Comparison of ENCODE assay signal across 2 cellular contexts in genomic region chr14:50944647-50945413, GRCh38.
TF ChIP-seq lines count a peak whose summit lies in the region.

No MANE protein-coding gene starts in this region.

TF ChIP-seq in HEK293, 187 proteins besides CTCF, POLR2A, EP300 and RAD21 (continues in another document):
- TF ChIP-seq, protein P1, sequence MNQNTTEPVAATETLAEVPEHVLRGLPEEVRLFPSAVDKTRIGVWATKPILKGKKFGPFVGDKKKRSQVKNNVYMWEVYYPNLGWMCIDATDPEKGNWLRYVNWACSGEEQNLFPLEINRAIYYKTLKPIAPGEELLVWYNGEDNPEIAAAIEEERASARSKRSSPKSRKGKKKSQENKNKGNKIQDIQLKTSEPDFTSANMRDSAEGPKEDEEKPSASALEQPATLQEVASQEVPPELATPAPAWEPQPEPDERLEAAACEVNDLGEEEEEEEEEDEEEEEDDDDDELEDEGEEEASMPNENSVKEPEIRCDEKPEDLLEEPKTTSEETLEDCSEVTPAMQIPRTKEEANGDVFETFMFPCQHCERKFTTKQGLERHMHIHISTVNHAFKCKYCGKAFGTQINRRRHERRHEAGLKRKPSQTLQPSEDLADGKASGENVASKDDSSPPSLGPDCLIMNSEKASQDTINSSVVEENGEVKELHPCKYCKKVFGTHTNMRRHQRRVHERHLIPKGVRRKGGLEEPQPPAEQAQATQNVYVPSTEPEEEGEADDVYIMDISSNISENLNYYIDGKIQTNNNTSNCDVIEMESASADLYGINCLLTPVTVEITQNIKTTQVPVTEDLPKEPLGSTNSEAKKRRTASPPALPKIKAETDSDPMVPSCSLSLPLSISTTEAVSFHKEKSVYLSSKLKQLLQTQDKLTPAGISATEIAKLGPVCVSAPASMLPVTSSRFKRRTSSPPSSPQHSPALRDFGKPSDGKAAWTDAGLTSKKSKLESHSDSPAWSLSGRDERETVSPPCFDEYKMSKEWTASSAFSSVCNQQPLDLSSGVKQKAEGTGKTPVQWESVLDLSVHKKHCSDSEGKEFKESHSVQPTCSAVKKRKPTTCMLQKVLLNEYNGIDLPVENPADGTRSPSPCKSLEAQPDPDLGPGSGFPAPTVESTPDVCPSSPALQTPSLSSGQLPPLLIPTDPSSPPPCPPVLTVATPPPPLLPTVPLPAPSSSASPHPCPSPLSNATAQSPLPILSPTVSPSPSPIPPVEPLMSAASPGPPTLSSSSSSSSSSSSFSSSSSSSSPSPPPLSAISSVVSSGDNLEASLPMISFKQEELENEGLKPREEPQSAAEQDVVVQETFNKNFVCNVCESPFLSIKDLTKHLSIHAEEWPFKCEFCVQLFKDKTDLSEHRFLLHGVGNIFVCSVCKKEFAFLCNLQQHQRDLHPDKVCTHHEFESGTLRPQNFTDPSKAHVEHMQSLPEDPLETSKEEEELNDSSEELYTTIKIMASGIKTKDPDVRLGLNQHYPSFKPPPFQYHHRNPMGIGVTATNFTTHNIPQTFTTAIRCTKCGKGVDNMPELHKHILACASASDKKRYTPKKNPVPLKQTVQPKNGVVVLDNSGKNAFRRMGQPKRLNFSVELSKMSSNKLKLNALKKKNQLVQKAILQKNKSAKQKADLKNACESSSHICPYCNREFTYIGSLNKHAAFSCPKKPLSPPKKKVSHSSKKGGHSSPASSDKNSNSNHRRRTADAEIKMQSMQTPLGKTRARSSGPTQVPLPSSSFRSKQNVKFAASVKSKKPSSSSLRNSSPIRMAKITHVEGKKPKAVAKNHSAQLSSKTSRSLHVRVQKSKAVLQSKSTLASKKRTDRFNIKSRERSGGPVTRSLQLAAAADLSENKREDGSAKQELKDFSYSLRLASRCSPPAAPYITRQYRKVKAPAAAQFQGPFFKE (tag by site-specific recombination; IDR thresholded peaks at IDR 0.05; ENCODE audit: borderline replicate concordance) = no peak
- TF ChIP-seq, protein P2, sequence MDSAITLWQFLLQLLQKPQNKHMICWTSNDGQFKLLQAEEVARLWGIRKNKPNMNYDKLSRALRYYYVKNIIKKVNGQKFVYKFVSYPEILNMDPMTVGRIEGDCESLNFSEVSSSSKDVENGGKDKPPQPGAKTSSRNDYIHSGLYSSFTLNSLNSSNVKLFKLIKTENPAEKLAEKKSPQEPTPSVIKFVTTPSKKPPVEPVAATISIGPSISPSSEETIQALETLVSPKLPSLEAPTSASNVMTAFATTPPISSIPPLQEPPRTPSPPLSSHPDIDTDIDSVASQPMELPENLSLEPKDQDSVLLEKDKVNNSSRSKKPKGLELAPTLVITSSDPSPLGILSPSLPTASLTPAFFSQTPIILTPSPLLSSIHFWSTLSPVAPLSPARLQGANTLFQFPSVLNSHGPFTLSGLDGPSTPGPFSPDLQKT (IDR thresholded peaks at IDR 0.05; ENCODE audit: borderline replicate concordance, low read depth, low read length) = no peak
- no peak for TF ChIP-seq ZNF223 (tag by site-specific recombination; IDR thresholded peaks at IDR 0.05)
- TF ChIP-seq ZNF600 (tag by site-specific recombination; IDR thresholded peaks at IDR 0.05) = peak; percentile 76
- TF ChIP-seq FEZF1 (tag by site-specific recombination; IDR thresholded peaks at IDR 0.05) = no peak
- TF ChIP-seq ZNF140 (tag by site-specific recombination; IDR thresholded peaks at IDR 0.05) = no peak
- no peak for TF ChIP-seq HOXA7 (CRISPR knock-in tag; IDR thresholded peaks at IDR 0.05; ENCODE audit: borderline replicate concordance)
- TF ChIP-seq ZNF157 (tag by site-specific recombination; IDR thresholded peaks at IDR 0.05) = no peak
- no peak; the same call in 1 of the 2 replicates for TF ChIP-seq KLF8 (tag by site-specific recombination; IDR thresholded peaks at IDR 0.05)
- no peak for TF ChIP-seq ZNF830 (tag by site-specific recombination; IDR thresholded peaks at IDR 0.05; ENCODE audit: low read depth)
- TF ChIP-seq ZNF777 (tag by site-specific recombination; IDR thresholded peaks at IDR 0.05; ENCODE audit: borderline replicate concordance) = no peak
- no peak for TF ChIP-seq ZNF623 (tag by site-specific recombination; IDR thresholded peaks at IDR 0.05)
- no peak for TF ChIP-seq ZNF174 (tag by site-specific recombination; IDR thresholded peaks at IDR 0.05)
- TF ChIP-seq ZFP41 (tag by site-specific recombination; IDR thresholded peaks at IDR 0.05; ENCODE audit: borderline replicate concordance) = no peak
- no peak for TF ChIP-seq ZBTB1 (tag by site-specific recombination; IDR thresholded peaks at IDR 0.05)
- TF ChIP-seq, protein P3, sequence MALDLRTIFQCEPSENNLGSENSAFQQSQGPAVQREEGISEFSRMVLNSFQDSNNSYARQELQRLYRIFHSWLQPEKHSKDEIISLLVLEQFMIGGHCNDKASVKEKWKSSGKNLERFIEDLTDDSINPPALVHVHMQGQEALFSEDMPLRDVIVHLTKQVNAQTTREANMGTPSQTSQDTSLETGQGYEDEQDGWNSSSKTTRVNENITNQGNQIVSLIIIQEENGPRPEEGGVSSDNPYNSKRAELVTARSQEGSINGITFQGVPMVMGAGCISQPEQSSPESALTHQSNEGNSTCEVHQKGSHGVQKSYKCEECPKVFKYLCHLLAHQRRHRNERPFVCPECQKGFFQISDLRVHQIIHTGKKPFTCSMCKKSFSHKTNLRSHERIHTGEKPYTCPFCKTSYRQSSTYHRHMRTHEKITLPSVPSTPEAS (tag by site-specific recombination; IDR thresholded peaks at IDR 0.05) = no peak
- no peak for TF ChIP-seq ZNF501 (tag by site-specific recombination; IDR thresholded peaks at IDR 0.05)
- no peak for TF ChIP-seq ZNF837 (tag by site-specific recombination; IDR thresholded peaks at IDR 0.05)
- no peak for TF ChIP-seq ZNF791 (tag by site-specific recombination; IDR thresholded peaks at IDR 0.05)
- no peak for TF ChIP-seq KLF7 (tag by site-specific recombination; IDR thresholded peaks at IDR 0.05; ENCODE audit: borderline replicate concordance)
- no peak for TF ChIP-seq ZSCAN30 (tag by site-specific recombination; IDR thresholded peaks at IDR 0.05)
- TF ChIP-seq ZNF221 (tag by site-specific recombination; IDR thresholded peaks at IDR 0.05; ENCODE audit: borderline replicate concordance) = no peak
- peak; percentile 48 for TF ChIP-seq ZBTB17 (tag by site-specific recombination; IDR thresholded peaks at IDR 0.05)
- no peak for TF ChIP-seq EGR2 (tag by site-specific recombination; IDR thresholded peaks at IDR 0.05; ENCODE audit: low read depth)
- TF ChIP-seq ZNF792 (tag by site-specific recombination; IDR thresholded peaks at IDR 0.05) = no peak
- TF ChIP-seq ZNF324 (tag by site-specific recombination; IDR thresholded peaks at IDR 0.05) = no peak

TF ChIP-seq in K562, 482 proteins besides CTCF, POLR2A, EP300 and RAD21 (continued from another document):
- no peak for TF ChIP-seq ZNF740 (CRISPR knock-in tag; IDR thresholded peaks at IDR 0.05)
- TF ChIP-seq ZNF740 (tag; IDR thresholded peaks at IDR 0.05) = no peak
- TF ChIP-seq RUNX1 (IDR thresholded peaks at IDR 0.05; ENCODE audit: low read depth) = no peak
- no peak for TF ChIP-seq KDM2B (CRISPR knock-in tag; IDR thresholded peaks at IDR 0.05)
- TF ChIP-seq SMARCC2 (IDR thresholded peaks at IDR 0.05; ENCODE audit: low read depth) = no peak
- TF ChIP-seq L3MBTL2 (IDR thresholded peaks at IDR 0.05) = 0 out of 2 replicates have a peak, but pooled peaks have one; percentile 6
- TF ChIP-seq, protein P4, sequence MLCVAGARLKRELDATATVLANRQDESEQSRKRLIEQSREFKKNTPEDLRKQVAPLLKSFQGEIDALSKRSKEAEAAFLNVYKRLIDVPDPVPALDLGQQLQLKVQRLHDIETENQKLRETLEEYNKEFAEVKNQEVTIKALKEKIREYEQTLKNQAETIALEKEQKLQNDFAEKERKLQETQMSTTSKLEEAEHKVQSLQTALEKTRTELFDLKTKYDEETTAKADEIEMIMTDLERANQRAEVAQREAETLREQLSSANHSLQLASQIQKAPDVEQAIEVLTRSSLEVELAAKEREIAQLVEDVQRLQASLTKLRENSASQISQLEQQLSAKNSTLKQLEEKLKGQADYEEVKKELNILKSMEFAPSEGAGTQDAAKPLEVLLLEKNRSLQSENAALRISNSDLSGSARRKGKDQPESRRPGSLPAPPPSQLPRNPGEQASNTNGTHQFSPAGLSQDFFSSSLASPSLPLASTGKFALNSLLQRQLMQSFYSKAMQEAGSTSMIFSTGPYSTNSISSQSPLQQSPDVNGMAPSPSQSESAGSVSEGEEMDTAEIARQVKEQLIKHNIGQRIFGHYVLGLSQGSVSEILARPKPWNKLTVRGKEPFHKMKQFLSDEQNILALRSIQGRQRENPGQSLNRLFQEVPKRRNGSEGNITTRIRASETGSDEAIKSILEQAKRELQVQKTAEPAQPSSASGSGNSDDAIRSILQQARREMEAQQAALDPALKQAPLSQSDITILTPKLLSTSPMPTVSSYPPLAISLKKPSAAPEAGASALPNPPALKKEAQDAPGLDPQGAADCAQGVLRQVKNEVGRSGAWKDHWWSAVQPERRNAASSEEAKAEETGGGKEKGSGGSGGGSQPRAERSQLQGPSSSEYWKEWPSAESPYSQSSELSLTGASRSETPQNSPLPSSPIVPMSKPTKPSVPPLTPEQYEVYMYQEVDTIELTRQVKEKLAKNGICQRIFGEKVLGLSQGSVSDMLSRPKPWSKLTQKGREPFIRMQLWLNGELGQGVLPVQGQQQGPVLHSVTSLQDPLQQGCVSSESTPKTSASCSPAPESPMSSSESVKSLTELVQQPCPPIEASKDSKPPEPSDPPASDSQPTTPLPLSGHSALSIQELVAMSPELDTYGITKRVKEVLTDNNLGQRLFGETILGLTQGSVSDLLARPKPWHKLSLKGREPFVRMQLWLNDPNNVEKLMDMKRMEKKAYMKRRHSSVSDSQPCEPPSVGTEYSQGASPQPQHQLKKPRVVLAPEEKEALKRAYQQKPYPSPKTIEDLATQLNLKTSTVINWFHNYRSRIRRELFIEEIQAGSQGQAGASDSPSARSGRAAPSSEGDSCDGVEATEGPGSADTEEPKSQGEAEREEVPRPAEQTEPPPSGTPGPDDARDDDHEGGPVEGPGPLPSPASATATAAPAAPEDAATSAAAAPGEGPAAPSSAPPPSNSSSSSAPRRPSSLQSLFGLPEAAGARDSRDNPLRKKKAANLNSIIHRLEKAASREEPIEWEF (CRISPR knock-in tag; IDR thresholded peaks at IDR 0.05) = no peak
- TF ChIP-seq TAL1 (IDR thresholded peaks at IDR 0.05) = no peak
- TF ChIP-seq ATF1 (CRISPR knock-in tag; IDR thresholded peaks at IDR 0.05) = no peak
- TF ChIP-seq ATF1 (tag; IDR thresholded peaks at IDR 0.05) = 0 out of 2 replicates have a peak, but pooled peaks have one; percentile 15
- TF ChIP-seq MAFK (IDR thresholded peaks at IDR 0.05; ENCODE audit: low read length) = 0 out of 2 replicates have a peak, but pooled peaks have one; percentile 14
- TF ChIP-seq BHLHE40 (IDR thresholded peaks at IDR 0.05; ENCODE audit: low read length) = no peak
- no peak for TF ChIP-seq ZNF224 (CRISPR knock-in tag; IDR thresholded peaks at IDR 0.05)
- TF ChIP-seq ZNF316 (IDR thresholded peaks at IDR 0.05) = peak; percentile 71
